ENCODE assay signal across 1 cellular context in genomic region chr11:47175746-47176327, GRCh38.
TF ChIP-seq lines count a peak whose summit lies in the region.

No MANE protein-coding gene starts in this region.

TF ChIP-seq in A549, 52 proteins besides CTCF, POLR2A, EP300 and RAD21 (continued from another document):
- TF ChIP-seq E2F6 (IDR thresholded peaks at IDR 0.05; ENCODE audit: borderline replicate concordance, low read depth) (no peak), CHD4 (IDR thresholded peaks at IDR 0.05; ENCODE audit: borderline replicate concordance) (no peak), FOSB (CRISPR knock-in tag; IDR thresholded peaks at IDR 0.05) (no peak), HEYL (CRISPR knock-in tag; IDR thresholded peaks at IDR 0.05) (no peak), KDM5A (IDR thresholded peaks at IDR 0.05) (no peak)
